Comparison of ENCODE assay signal across 8 cellular contexts in genomic region chr10:80589726-80590373, GRCh38.
DNase-seq lines count a peak whose midpoint lies in the region; ATAC-seq and TF ChIP-seq lines count a peak whose summit lies in the region.

No MANE protein-coding gene starts in this region.

- peak; percentile 89 for ATAC-seq in GM19372 (IDR thresholded peaks at IDR 0.05; ENCODE audit: low read depth, unreplicated experiment)
- ATAC-seq in HG02759 (IDR thresholded peaks at IDR 0.05; ENCODE audit: unreplicated experiment), result peak; percentile 97
- peak; percentile 89 for ATAC-seq in HG03457 (IDR thresholded peaks at IDR 0.05; ENCODE audit: unreplicated experiment)

- no peaks in the 10 kb centered on the region for H3K27me3 ChIP-seq in brain microvascular endothelial cell (replicated peaks)

- CTCF ChIA-PET in GM10248 (lab: Yijun Ruan, JAX), result interaction anchor here (1.3 to 7.3 kb wide), 4 partner anchors 8 to 53 kb away, joined by 3 to 65 read pairs (median 4); no protein-coding TSS in a partner anchor

- no peak overlapping the region for H3K4me3 ChIP-seq in brain microvascular endothelial cell (ENCODE audit: low read depth, low read length)

- in situ Hi-C loops in brain microvascular endothelial cell (cut with HindIII; ENCODE audit: low pct_ligation_motif_present, low sequenced_read_pairs), result no loop called here

- H3K36me3 ChIP-seq in brain microvascular endothelial cell (replicated peaks), result no peaks in the 10 kb centered on the region

- DNase-seq in GM10248 (ENCODE audit: extremely low spot score), result peak; percentile 50
- DNase-seq in brain microvascular endothelial cell, result no peak
- DNase-seq in NCI-H748 (lab: John Stamatoyannopoulos, UW; ENCODE audit: unreplicated experiment), result no peak
- no peak for DNase-seq in RKO (ENCODE audit: low spot score)
- no peak for DNase-seq in HuH-7 (ENCODE audit: low spot score)

- POLR2A ChIA-PET in GM10248 (lab: Yijun Ruan, JAX), result interaction anchor here (0.5 kb wide), 1 partner anchor 190 kb away, joined by 3 read pairs; no protein-coding TSS in a partner anchor

- no peak overlapping the region for H3K27ac ChIP-seq in brain microvascular endothelial cell

- TF ChIP-seq CTCF in GM10248 (IDR thresholded peaks at IDR 0.05; ENCODE audit: control extremely low read depth, extremely low read depth, low read depth, missing control alignments) (no peak), brain microvascular endothelial cell (IDR thresholded peaks at IDR 0.05; ENCODE audit: low read depth, low read length, missing control alignments) (no peak)
